In genomic region chr17:59763861-59764260, GRCh38 we compare ENCODE assay signal across 12 cellular contexts. TPM values are rescaled to one million over a fixed set of nuclear protein-coding genes. Genes with fewer than 3 reads are reported as not detected.
DNase-seq lines count a peak whose midpoint lies in the region; ATAC-seq, FAIRE-seq and TF ChIP-seq lines count a peak whose summit lies in the region.
"Had no signal": no experiment of that assay in that cellular context is flagged by ENCODE, and none has a peak within 500 bp of the region (broad histone marks: within the 10 kb centered on the region; RNA-seq: fewer than 3 reads in every experiment).

No MANE protein-coding gene starts in this region.

- H2AFZ ChIP-seq in GM12878 (ENCODE audit: control insufficient read depth, low read depth, low read length) = no peak overlapping the region

- H3K9ac ChIP-seq in GM12878 (ENCODE audit: control insufficient read depth, insufficient read depth, low read length) = no peak overlapping the region

- no peak for TF ChIP-seq POLR2A in GM12878 (IDR thresholded peaks at IDR 0.05; ENCODE audit: low read depth, low read length)

- DNase-seq in EL (peak; percentile 86), M059J (ENCODE audit: low read depth) (peak; percentile 80), GM12878 (ENCODE audit: low read depth, low spot score) (no peak), myocyte (ENCODE audit: low read depth) (peak; percentile 74), GM13977 (ENCODE audit: low spot score) (no peak), SW480 (ENCODE audit: low spot score) (no peak)
- DNase-seq: DMS79, MV-4-11, uterus had no signal

- FAIRE-seq in GM12878 (lab: Jason Lieb, UNC) = no peak

- BruUV-seq in GM12878 (replicated peaks; lab: Mats Ljungman, UMichigan) = no TSS peak

- RAD21 ChIA-PET in GM12878 (lab: Charles Lee; ENCODE audit: unreplicated experiment) = interaction anchor here (1.5 to 5.6 kb wide), 6 partner anchors 11 to 83 kb away, joined by 4 to 51 read pairs (median 30); no protein-coding TSS in a partner anchor

- SMC1A ChIA-PET in GM12878 (lab: Charles Lee; ENCODE audit: uncharacterized antibody, unreplicated experiment) = interaction anchor here (0.9 to 5.6 kb wide), 9 partner anchors 11 to 96 kb away, joined by 3 to 74 read pairs (median 18); no protein-coding TSS in a partner anchor

- no peak overlapping the region for H3K4me3 ChIP-seq in GM12878
- H3K4me3 ChIP-seq: prostate gland, uterus had no signal

- no peaks in the 10 kb centered on the region for H4K20me1 ChIP-seq in GM12878 (ENCODE audit: control insufficient read depth, insufficient read depth)

- in situ Hi-C loops in GM12878 (cut with MboI) = no loop called here
- in situ Hi-C loops in GM13977 (cut with MboI; ENCODE audit: low pct_unique_long_range_greater_than_20kb, low sequenced_read_pairs, unreplicated experiment) = no loop called here

- no peak for TF ChIP-seq RAD21 in GM12878 (IDR thresholded peaks at IDR 0.05; ENCODE audit: insufficient read depth, low read depth, low read length)

- intact Hi-C loops in GM12878 (cut with micrococcal nuclease; ENCODE audit: unreplicated experiment) = no loop called here

- CTCF ChIA-PET in GM12878 (lab: Yijun Ruan, JAX) = interaction anchor here (0.6 to 4.9 kb wide), 6 partner anchors 10 to 99 kb away, joined by 3 to 42 read pairs (median 8); no protein-coding TSS in a partner anchor

- H3K9me3 ChIP-seq in GM12878 (replicated peaks; ENCODE audit: control insufficient read depth, insufficient read depth, low read length) = no peaks in the 10 kb centered on the region; the same call in 1 of the 3 replicates
- H3K9me3 ChIP-seq: prostate gland, uterus had no signal

- POLR2A ChIA-PET in GM12878 (lab: Charles Lee) = interaction anchor here (1.0 to 4.0 kb wide), 10 partner anchors 8 to 79 kb away, joined by 3 to 19 read pairs (median 4); no protein-coding TSS in a partner anchor

- no peaks in the 10 kb centered on the region for H3K79me2 ChIP-seq in GM12878 (ENCODE audit: control insufficient read depth, insufficient read depth, low read length)

- TF ChIP-seq CTCF in GM12878 (IDR thresholded peaks at IDR 0.05 in 2 of 3, conservative IDR thresholded peaks at IDR 0.05 in 1 of 3; ENCODE audit: control insufficient read depth in 2 of 3, extremely low read depth in 1 of 3, insufficient read depth in 1 of 3, low read depth in 3 of 3, low read length in 3 of 3) (no peak), GM13977 (IDR thresholded peaks at IDR 0.05; ENCODE audit: extremely low read depth, insufficient read depth, missing control alignments) (no peak)

- no peak overlapping the region for H3K4me2 ChIP-seq in GM12878 (ENCODE audit: control insufficient read depth, insufficient read depth)

- TF ChIP-seq EP300 in GM12878 (IDR thresholded peaks at IDR 0.05; ENCODE audit: borderline replicate concordance in 1 of 2, control insufficient read depth in 1 of 2, low read depth in 2 of 2, low read length in 2 of 2) = no peak

- peaks cover 4% of the 10 kb centered on the region; the same call in 1 of the 2 replicates for H3K4me1 ChIP-seq in GM12878 (ENCODE audit: control insufficient read depth, insufficient read depth, low read length)
- H3K4me1 ChIP-seq: prostate gland, uterus had no signal

- no peaks in the 10 kb centered on the region for H3K27me3 ChIP-seq in GM12878 (replicated peaks in 1 of 2; ENCODE audit: control insufficient read depth in 2 of 2, insufficient read depth in 2 of 2, low read length in 1 of 2)
- H3K27me3 ChIP-seq: uterus had no signal

- H3K36me3 ChIP-seq in GM12878 (ENCODE audit: control insufficient read depth in 2 of 2, insufficient read depth in 2 of 2, low read length in 1 of 2) = peaks cover 0 to 4% of the 10 kb centered on the region in 2 experiments; a peak in 1 of 4 replicates
- H3K36me3 ChIP-seq: prostate gland, uterus had no signal

- WGBS in GM12878 (ENCODE audit: insufficient coverage, insufficient replicate concordance, low lambda C conversion rate, missing lambda C conversion rate) = 100% methylated on average over 1 of the region's 1 CpG

- peak; percentile 43 for ATAC-seq in GM12878
- ATAC-seq in HG03565 (IDR thresholded peaks at IDR 0.05; ENCODE audit: unreplicated experiment) = no peak
- ATAC-seq in GM21381 (IDR thresholded peaks at IDR 0.05; ENCODE audit: unreplicated experiment) = no peak

- H3K27ac ChIP-seq in GM12878 (ENCODE audit: control insufficient read depth, insufficient read depth) = no peak overlapping the region
- H3K27ac ChIP-seq: prostate gland, uterus had no signal

TF ChIP-seq in GM12878, 131 proteins besides CTCF, POLR2A, EP300 and RAD21 (continues in another document):
- no peak for TF ChIP-seq MTA3 (IDR thresholded peaks at IDR 0.05; ENCODE audit: borderline replicate concordance, low read length)
- no peak for TF ChIP-seq ZBTB4 (CRISPR knock-in tag; IDR thresholded peaks at IDR 0.05)

RNA-seq across cellular contexts. Expression of gene VMP1, which starts 56.4 kb away (rescaled TPM):
- 170 and 171 TPM in 2 replicates for total RNA-seq in M059J (2014; rRNA removed; shearing (Covaris generic))
- 475 and 481 TPM in 2 replicates for total RNA-seq in GM12878 (2013; cell fraction: nucleolus; rRNA removed)
- total RNA-seq in GM12878 (2014; rRNA removed) (135 and 169 TPM in 2 replicates), GM12878 (2014; rRNA removed; fragmentation: Illumina TruSeq; extraction: Trizol) (150 and 160 TPM in 2 replicates), GM12878 (2021) (132 and 139 TPM in 2 replicates), myocyte (234 and 277 TPM in 2 replicates)
- polyA plus RNA-seq in GM12878 (2011; ENCODE audit: low read depth) = 49.4 TPM
- polyA plus RNA-seq in GM12878 (2011; rRNA removed) (171 and 218 TPM in 2 replicates), GM12878 (2014; fragmentation: Illumina TruSeq; extraction: Trizol) (121 and 153 TPM in 2 replicates), GM12878 (2014; fragmentation: Nextera tagmentation; extraction: Ambion mirVana) (100 to 1,000 TPM; 130 to 199 TPM), GM12878 (2014; rRNA removed) (78.0 and 88.4 TPM in 2 replicates), GM12878 (2016; fragmentation: Nextera tagmentation; extraction: Ambion mirVana) (100 to 1,000 TPM; 107 to 111 TPM)
- polyA plus RNA-seq in GM12878 (2011; cell fraction: cytosol; rRNA removed) = 50.7 and 56.0 TPM in 2 replicates
- 117 and 155 TPM in 2 replicates for polyA plus RNA-seq in GM12878 (2011; cell fraction: nucleus; rRNA removed)
- 54.2 and 94.2 TPM in 2 replicates for polyA plus RNA-seq in GM12878 (2012)
- polyA minus RNA-seq in GM12878 (2011; rRNA and poly(A)+ RNA removed) = 205 and 241 TPM in 2 replicates
- polyA minus RNA-seq in GM12878 (2011; cell fraction: cytosol; rRNA and poly(A)+ RNA removed) = 66.8 and 88.2 TPM in 2 replicates
- polyA minus RNA-seq in GM12878 (2011; cell fraction: nucleus; rRNA and poly(A)+ RNA removed) = 262 and 332 TPM in 2 replicates
- polyA plus RNA-seq in myocyte (2012) = 108 TPM

RNA-seq across cellular contexts. Expression of gene PTRH2, which starts 56.6 kb away (rescaled TPM):
- 26.8 and 29.7 TPM in 2 replicates for total RNA-seq in M059J (2014; rRNA removed; shearing (Covaris generic))
- 40.4 and 43.9 TPM in 2 replicates for total RNA-seq in GM12878 (2013; cell fraction: nucleolus; rRNA removed)
- total RNA-seq in GM12878 (2014; rRNA removed) (47.0 and 48.7 TPM in 2 replicates), GM12878 (2014; rRNA removed; fragmentation: Illumina TruSeq; extraction: Trizol) (38.3 and 38.8 TPM in 2 replicates), GM12878 (2021) (37.7 and 41.7 TPM in 2 replicates), myocyte (27.2 and 37.9 TPM in 2 replicates)
- polyA plus RNA-seq in GM12878 (2011; ENCODE audit: low read depth) = 54.1 TPM
- polyA plus RNA-seq in GM12878 (2011; rRNA removed) (81.6 and 94.8 TPM in 2 replicates), GM12878 (2014; fragmentation: Illumina TruSeq; extraction: Trizol) (73.0 and 84.6 TPM in 2 replicates), GM12878 (2014; fragmentation: Nextera tagmentation; extraction: Ambion mirVana) (100 to 1,000 TPM; 128 to 156 TPM), GM12878 (2014; rRNA removed) (62.5 and 67.5 TPM in 2 replicates), GM12878 (2016; fragmentation: Nextera tagmentation; extraction: Ambion mirVana) (10 to 100 TPM; 58.0 to 59.3 TPM)
- polyA plus RNA-seq in GM12878 (2011; cell fraction: cytosol; rRNA removed) = 52.3 and 52.9 TPM in 2 replicates
- 37.9 and 40.9 TPM in 2 replicates for polyA plus RNA-seq in GM12878 (2011; cell fraction: nucleus; rRNA removed)
- polyA plus RNA-seq in GM12878 (2012) = 37.9 and 44.7 TPM in 2 replicates
- 33.3 and 49.5 TPM in 2 replicates for polyA minus RNA-seq in GM12878 (2011; rRNA and poly(A)+ RNA removed)
- polyA minus RNA-seq in GM12878 (2011; cell fraction: cytosol; rRNA and poly(A)+ RNA removed) = 5.1 and 7.2 TPM in 2 replicates
- polyA minus RNA-seq in GM12878 (2011; cell fraction: nucleus; rRNA and poly(A)+ RNA removed) = 12.6 and 18.2 TPM in 2 replicates
- polyA plus RNA-seq in myocyte (2012) = 38.6 TPM

Comparison
In these comparisons a context has a peak if more than half of its experiments do, and no peak if none do; other contexts are left out.
1. DNase-seq: peak in EL (single experiment), M059J (single experiment) and myocyte (single experiment); none in GM12878 (single experiment), GM13977 (single experiment) and SW480 (single experiment).